Comparison of ENCODE assay signal across 9 cellular contexts in genomic region chr1:16483639-16484500, GRCh38. TPM values are rescaled to one million over a fixed set of nuclear protein-coding genes. Genes with fewer than 3 reads are reported as not detected.
"Had no signal": no experiment of that assay in that cellular context is flagged by ENCODE, and none has a peak within 500 bp of the region (broad histone marks: within the 10 kb centered on the region; RNA-seq: fewer than 3 reads in every experiment).

No MANE protein-coding gene starts in this region.

RNA-seq across cellular contexts. Expression of gene RNU1-1, which starts 30.2 kb away (rescaled TPM):
- total RNA-seq: HT1080, LHCN-M2 had no signal
- polyA plus RNA-seq: IgD-negative memory B cell had no signal

RNA-seq across cellular contexts. Expression of gene SPATA21, which starts 46.6 kb away (rescaled TPM):
- total RNA-seq: HT1080, LHCN-M2, MCF 10A, PC-3, Peyer's patch, Right ventricle myocardium inferior, RPMI7951, SJCRH30 had no signal
- polyA plus RNA-seq: IgD-negative memory B cell had no signal
